In genomic region chr4:100248476-100248875, GRCh38 we compare ENCODE assay signal across 29 cellular contexts. TPM values are rescaled to one million over a fixed set of nuclear protein-coding genes. Genes with fewer than 3 reads are reported as not detected.
"Had no signal": no experiment of that assay in that cellular context is flagged by ENCODE, and none has a peak within 500 bp of the region (broad histone marks: within the 10 kb centered on the region; RNA-seq: fewer than 3 reads in every experiment).

No MANE protein-coding gene starts in this region.

- H3K79me2 ChIP-seq: parathyroid adenoma had no signal

- FAIRE-seq: urothelium cell line had no signal

- H3K4me3 ChIP-seq: heart left ventricle, left lung, lower lobe of right lung, neural progenitor cell, right atrium auricular region, right lobe of liver, skin epidermis, stomach, testis, thyroid gland, transverse colon, upper lobe of right lung had no signal

- H3K27ac ChIP-seq: heart left ventricle, left lung, lower lobe of right lung, neural progenitor cell, neutrophil, parathyroid adenoma, right atrium auricular region, right lobe of liver, skin epidermis, stomach, testis, thyroid gland, transverse colon, upper lobe of right lung had no signal

- ATAC-seq: heart left ventricle; left cardiac atrium; left lung; lower lobe of right lung; naive thymus-derived CD8-positive, alpha-beta T cell; right lobe of liver; stimulated activated naive B cell treated with anti-CD40 and anti-IgM and Interleukin-4, amounts not matched to agents 10 μg/mL and 1 μg/mL and 100 μg/mL, for 72 hours; stimulated activated naive CD8-positive, alpha-beta T cell treated with anti-CD3 and anti-CD28 coated beads, Interleukin-15, Interleukin-2, amounts not matched to agents 100 U/mL and 50 U/mL, for 24 hours; upper lobe of right lung had no signal

- H3K27me3 ChIP-seq: heart left ventricle, left lung, neural progenitor cell, neutrophil, right atrium auricular region, right lobe of liver, stomach, testis, thyroid gland, transverse colon, upper lobe of right lung had no signal

- DNase-seq: heart left ventricle; hypothalamus; immature natural killer cell; islet precursor cell; left cardiac atrium; left lung; lower lobe of right lung; mammary epithelial cell; mesenchymal stem cell; naive thymus-derived CD8-positive, alpha-beta T cell; occipital lobe; right lobe of liver; stimulated activated CD4-positive, alpha-beta T cell treated with anti-CD3 and anti-CD28 coated beads, Interleukin-12 subunit alpha, Interleukin-12 subunit beta, amount 100 ng/mL, for 4 hours; stimulated activated CD4-positive, alpha-beta T cell treated with anti-CD3 and anti-CD28 coated beads, Interleukin-15, amount 100 ng/mL, for 24 hours; stimulated activated CD4-positive, alpha-beta T cell treated with anti-CD3 and anti-CD28 coated beads, Interleukin-2, amount 100 ng/mL, for 24 hours; stimulated activated CD4-positive, alpha-beta T cell treated with anti-CD3 and anti-CD28 coated beads, Interleukin-4, amount 100 ng/mL, for 1 hour; stimulated activated naive B cell treated with anti-CD40 and anti-IgM and Interleukin-4, amounts not matched to agents 10 μg/mL and 1 μg/mL and 100 μg/mL, for 72 hours; stimulated activated naive CD8-positive, alpha-beta T cell treated with anti-CD3 and anti-CD28 coated beads, Interleukin-15, Interleukin-2, amounts not matched to agents 100 U/mL and 50 U/mL, for 24 hours; stomach; testis; thyroid gland; transverse colon; upper lobe of right lung had no signal

- H3K9ac ChIP-seq: neural progenitor cell, parathyroid adenoma had no signal

- H3K36me3 ChIP-seq: heart left ventricle, left lung, lower lobe of right lung, neural progenitor cell, neutrophil, right atrium auricular region, right lobe of liver, stomach, thyroid gland, transverse colon, upper lobe of right lung had no signal

- H3K4me1 ChIP-seq: heart left ventricle, left lung, lower lobe of right lung, parathyroid adenoma, right atrium auricular region, right lobe of liver, stomach, testis, thyroid gland, transverse colon, upper lobe of right lung had no signal

- H3K4me2 ChIP-seq: neural progenitor cell had no signal

- H2AFZ ChIP-seq: neural progenitor cell, parathyroid adenoma had no signal

- H3K9me3 ChIP-seq: left lung, lower lobe of right lung, neutrophil, right atrium auricular region, right lobe of liver, testis, thyroid gland, transverse colon, upper lobe of right lung had no signal

RNA-seq across cellular contexts. Expression of gene DDIT4L, which starts 58.2 kb away (rescaled TPM):
- total RNA-seq: mammary epithelial cell; naive thymus-derived CD8-positive, alpha-beta T cell had no signal
- polyA plus RNA-seq: immature natural killer cell had no signal
